In the genomic region with DNA sequence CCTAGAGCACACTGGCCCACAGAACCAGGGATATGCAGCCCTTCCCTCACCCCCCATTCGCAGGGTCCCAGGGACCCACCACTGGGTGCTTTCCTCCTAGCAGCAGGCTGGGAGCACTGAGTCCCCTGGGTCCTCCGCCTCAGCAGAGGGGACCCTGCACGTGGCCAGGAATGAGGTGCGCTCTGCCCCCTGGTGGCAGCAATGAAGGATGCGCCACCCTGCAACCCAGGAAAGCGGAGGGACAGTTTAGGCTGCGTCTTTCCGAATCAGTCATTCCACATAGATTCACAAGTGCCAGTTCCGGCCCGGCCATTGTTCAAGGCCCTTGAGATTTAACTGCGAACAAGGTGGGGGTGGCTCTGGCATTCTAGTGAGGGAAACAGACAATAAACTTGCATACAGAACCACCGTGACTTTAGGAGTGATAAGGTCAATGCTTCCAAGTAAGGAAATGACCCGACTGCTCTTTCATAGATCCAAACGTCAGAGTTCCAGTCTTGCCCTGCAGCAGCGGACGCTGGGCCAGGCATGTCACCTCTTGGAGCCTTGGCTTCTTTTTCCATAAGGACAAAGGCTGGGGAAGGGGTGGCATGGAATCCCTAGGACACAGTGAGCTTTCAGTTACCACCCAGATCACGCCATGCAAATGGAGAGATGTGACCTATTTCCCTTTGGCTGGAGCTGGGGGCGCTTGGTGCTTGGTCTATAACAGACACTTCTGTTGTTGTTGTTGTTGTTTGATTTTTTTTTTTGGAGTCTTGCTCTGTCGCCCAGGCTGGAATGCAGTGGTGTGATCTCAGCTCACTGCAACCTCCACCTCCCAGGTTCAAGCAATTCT, we compare ENCODE assay signal across 8 cellular contexts. TPM values are rescaled to one million over a fixed set of nuclear protein-coding genes. Genes with fewer than 3 reads are reported as not detected.
DNase-seq lines count a peak whose midpoint lies in the region; ATAC-seq and TF ChIP-seq lines count a peak whose summit lies in the region.

No MANE protein-coding gene starts in this region.

- H3K27me3 ChIP-seq in lower lobe of right lung (ENCODE audit: low read depth) = no peaks in the 10 kb centered on the region

- intact Hi-C loops in lower lobe of right lung (cut with DNase I) = no loop called here

- DNase-seq in DMS79 treated with DMSO at 0.1 percent for 48 hours (lab: John Stamatoyannopoulos, UW) (peak; percentile 52), NCI-H510A (lab: John Stamatoyannopoulos, UW) (peak; percentile 33), dermis blood vessel endothelial cell (peak; percentile 80), lower lobe of right lung (peak; percentile 83)
- DNase-seq in activated CD4-positive, alpha-beta T cell treated with anti-CD3 and anti-CD28 coated beads for 48 hours = peak; percentile 90
- DNase-seq in stimulated activated CD4-positive, alpha-beta T cell treated with anti-CD3 and anti-CD28 coated beads, TNF-alpha, amount 100 ng/mL, for 4 hours (ENCODE audit: low read depth in 3 of 3) = peak; percentile 61 to 69 (median 67)

- H3K27ac ChIP-seq in lower lobe of right lung = peak overlapping the region; percentile 20

- ATAC-seq in HG03066 (IDR thresholded peaks at IDR 0.05; ENCODE audit: low read depth, unreplicated experiment) (peak; percentile 56), lower lobe of right lung (peak; percentile 88 to 90), HG03520 (IDR thresholded peaks at IDR 0.05; ENCODE audit: unreplicated experiment) (no peak)

- H3K9me3 ChIP-seq in lower lobe of right lung = no peaks in the 10 kb centered on the region

- peaks cover 26% of the 10 kb centered on the region for H3K4me1 ChIP-seq in lower lobe of right lung

- peaks cover 14% of the 10 kb centered on the region for H3K36me3 ChIP-seq in lower lobe of right lung

- TF ChIP-seq CTCF in lower lobe of right lung (IDR thresholded peaks at IDR 0.05) = peak; percentile 98

- no peak overlapping the region for H3K4me3 ChIP-seq in lower lobe of right lung

RNA-seq across cellular contexts. Expression of a gene that starts 7.7 kb away (rescaled TPM):
- total RNA-seq in dermis blood vessel endothelial cell (4.8 and 6.7 TPM in 2 replicates), lower lobe of right lung (8.2 TPM)

RNA-seq across cellular contexts. Expression of a gene that starts 11.7 kb away (rescaled TPM):
- 0.23 and 0.68 TPM in 2 replicates for total RNA-seq in dermis blood vessel endothelial cell
- 28.7 TPM for total RNA-seq in lower lobe of right lung

RNA-seq across cellular contexts. Expression of a gene that starts 16.4 kb away (rescaled TPM):
- total RNA-seq in dermis blood vessel endothelial cell (65.7 and 71.8 TPM in 2 replicates), lower lobe of right lung (37.8 TPM)

RNA-seq across cellular contexts. Expression of a gene that starts 18.9 kb away (rescaled TPM):
- total RNA-seq in dermis blood vessel endothelial cell (25.8 and 28.1 TPM in 2 replicates), lower lobe of right lung (22.6 TPM)

RNA-seq across cellular contexts. Expression of a gene that starts 36.8 kb away (rescaled TPM):
- total RNA-seq in dermis blood vessel endothelial cell (not detected in 2 replicates), lower lobe of right lung (not detected)

Comparison
In these comparisons a context has a peak if more than half of its experiments do, and no peak if none do; other contexts are left out.
1. DNase-seq: peak in every context shown above with its lines; median percentile 90 in activated CD4-positive, alpha-beta T cell treated with anti-CD3 and anti-CD28 coated beads for 48 hours; 83 in lower lobe of right lung; 80 in dermis blood vessel endothelial cell; 67 in stimulated activated CD4-positive, alpha-beta T cell treated with anti-CD3 and anti-CD28 coated beads, TNF-alpha, amount 100 ng/mL, for 4 hours; 52 in DMS79 treated with DMSO at 0.1 percent for 48 hours; 33 in NCI-H510A.
2. RNA of a gene that starts 11.7 kb away (total RNA-seq): 28.7 TPM in lower lobe of right lung (single experiment); 0.23 to 0.68 TPM in dermis blood vessel endothelial cell; every median in the first group is over 10 times any median in the second.